ENCODE assay signal across 1 cellular context in genomic region chr11:34105079-34105956, GRCh38.
TF ChIP-seq lines count a peak whose summit lies in the region.

Gene NAT10, plus strand, starts transcription at chr11:34105629. Its CDS starts 2,597 bp downstream, at chr11:34108226.

TF ChIP-seq in HepG2, 621 proteins besides CTCF, POLR2A, EP300 and RAD21 (continued from another document and continues in another):
- TF ChIP-seq, protein P1, sequence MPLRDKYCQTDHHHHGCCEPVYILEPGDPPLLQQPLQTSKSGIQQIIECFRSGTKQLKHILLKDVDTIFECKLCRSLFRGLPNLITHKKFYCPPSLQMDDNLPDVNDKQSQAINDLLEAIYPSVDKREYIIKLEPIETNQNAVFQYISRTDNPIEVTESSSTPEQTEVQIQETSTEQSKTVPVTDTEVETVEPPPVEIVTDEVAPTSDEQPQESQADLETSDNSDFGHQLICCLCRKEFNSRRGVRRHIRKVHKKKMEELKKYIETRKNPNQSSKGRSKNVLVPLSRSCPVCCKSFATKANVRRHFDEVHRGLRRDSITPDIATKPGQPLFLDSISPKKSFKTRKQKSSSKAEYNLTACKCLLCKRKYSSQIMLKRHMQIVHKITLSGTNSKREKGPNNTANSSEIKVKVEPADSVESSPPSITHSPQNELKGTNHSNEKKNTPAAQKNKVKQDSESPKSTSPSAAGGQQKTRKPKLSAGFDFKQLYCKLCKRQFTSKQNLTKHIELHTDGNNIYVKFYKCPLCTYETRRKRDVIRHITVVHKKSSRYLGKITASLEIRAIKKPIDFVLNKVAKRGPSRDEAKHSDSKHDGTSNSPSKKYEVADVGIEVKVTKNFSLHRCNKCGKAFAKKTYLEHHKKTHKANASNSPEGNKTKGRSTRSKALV (CRISPR knock-in tag; IDR thresholded peaks at IDR 0.05): peak; percentile 61; the same call in 1 of the 2 replicates
- TF ChIP-seq RFXAP (CRISPR knock-in tag; IDR thresholded peaks at IDR 0.05; ENCODE audit: borderline replicate concordance): peak; percentile 81
- no peak for TF ChIP-seq MBNL3 (CRISPR knock-in tag; conservative IDR thresholded peaks at IDR 0.05)
- TF ChIP-seq ZBTB3 (CRISPR knock-in tag; IDR thresholded peaks at IDR 0.05; ENCODE audit: borderline replicate concordance, low read depth): no peak
- no peak; the same call in 1 of the 2 replicates for TF ChIP-seq CEBPB (IDR thresholded peaks at IDR 0.05; ENCODE audit: borderline replicate concordance, low read depth, low read length)
- peak; percentile 66 for TF ChIP-seq ZNF138 (CRISPR knock-in tag; IDR thresholded peaks at IDR 0.05; ENCODE audit: low read depth)
- no peak for TF ChIP-seq ZNF235 (CRISPR knock-in tag; IDR thresholded peaks at IDR 0.05; ENCODE audit: borderline replicate concordance)
- TF ChIP-seq YY1 (IDR thresholded peaks at IDR 0.05; ENCODE audit: insufficient read depth, insufficient replicate concordance, low read depth, low read length): peak; percentile 69
- TF ChIP-seq MATR3 (CRISPR knock-in tag; IDR thresholded peaks at IDR 0.05): no peak
- no peak for TF ChIP-seq EZH2 (conservative IDR thresholded peaks at IDR 0.05; ENCODE audit: low read depth, low read length)
- no peak for TF ChIP-seq SIX1 (CRISPR knock-in tag; IDR thresholded peaks at IDR 0.05; ENCODE audit: borderline replicate concordance)
- TF ChIP-seq AGO2 (optimal IDR thresholded peaks at IDR 0.05; ENCODE audit: low read depth, low read length): peak; percentile 95
- peak; percentile 67 for TF ChIP-seq ZKSCAN8 (CRISPR knock-in tag; IDR thresholded peaks at IDR 0.05; ENCODE audit: borderline replicate concordance)
- TF ChIP-seq ONECUT2 (CRISPR knock-in tag; IDR thresholded peaks at IDR 0.05): peak; percentile 6; the same call in 1 of the 2 replicates
- no peak for TF ChIP-seq NFAT5 (CRISPR knock-in tag; IDR thresholded peaks at IDR 0.05)
- TF ChIP-seq ARNT (IDR thresholded peaks at IDR 0.05): no peak
- TF ChIP-seq SPEN (CRISPR knock-in tag; IDR thresholded peaks at IDR 0.05; ENCODE audit: low read depth): peak; percentile 99
- peak; percentile 98; the same call in 1 of the 2 replicates for TF ChIP-seq POLR2AphosphoS2 (IDR thresholded peaks at IDR 0.05; ENCODE audit: low read depth, low read length)
- TF ChIP-seq RFX3 (CRISPR knock-in tag; IDR thresholded peaks at IDR 0.05): no peak
- TF ChIP-seq ZNF124 (CRISPR knock-in tag; IDR thresholded peaks at IDR 0.05): peak; percentile 97
- peak; percentile 64 for TF ChIP-seq ZNF883 (CRISPR knock-in tag; IDR thresholded peaks at IDR 0.05; ENCODE audit: not compliant biosample characterization)
- TF ChIP-seq, protein P2, sequence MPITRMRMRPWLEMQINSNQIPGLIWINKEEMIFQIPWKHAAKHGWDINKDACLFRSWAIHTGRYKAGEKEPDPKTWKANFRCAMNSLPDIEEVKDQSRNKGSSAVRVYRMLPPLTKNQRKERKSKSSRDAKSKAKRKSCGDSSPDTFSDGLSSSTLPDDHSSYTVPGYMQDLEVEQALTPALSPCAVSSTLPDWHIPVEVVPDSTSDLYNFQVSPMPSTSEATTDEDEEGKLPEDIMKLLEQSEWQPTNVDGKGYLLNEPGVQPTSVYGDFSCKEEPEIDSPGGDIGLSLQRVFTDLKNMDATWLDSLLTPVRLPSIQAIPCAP (CRISPR knock-in tag; IDR thresholded peaks at IDR 0.05; ENCODE audit: low read depth): no peak
- no peak for TF ChIP-seq PTBP1 (IDR thresholded peaks at IDR 0.05; ENCODE audit: low read depth, low read length, poor library complexity, severe bottlenecking)
- TF ChIP-seq ZBTB33 (CRISPR knock-in tag; IDR thresholded peaks at IDR 0.05): 0 out of 2 replicates have a peak, but pooled peaks have one; percentile 46
- peak; percentile 91 for TF ChIP-seq ZNF761 (CRISPR knock-in tag; conservative IDR thresholded peaks at IDR 0.05)
- peak; percentile 85 for TF ChIP-seq CBFB (CRISPR knock-in tag; IDR thresholded peaks at IDR 0.05)
- TF ChIP-seq U2AF1 (optimal IDR thresholded peaks at IDR 0.05; ENCODE audit: low read depth, low read length): no peak
- TF ChIP-seq FOXC1 (CRISPR knock-in tag; IDR thresholded peaks at IDR 0.05; ENCODE audit: borderline replicate concordance): peak; percentile 80
- peak; percentile 74; the same call in 1 of the 2 replicates for TF ChIP-seq ZNF225 (CRISPR knock-in tag; IDR thresholded peaks at IDR 0.05)
- TF ChIP-seq SMC3 (IDR thresholded peaks at IDR 0.05; ENCODE audit: low read length): no peak
- peak; percentile 75 for TF ChIP-seq SRSF1 (optimal IDR thresholded peaks at IDR 0.05; ENCODE audit: low read depth, low read length)
- TF ChIP-seq ZNF749 (CRISPR knock-in tag; IDR thresholded peaks at IDR 0.05; ENCODE audit: borderline replicate concordance): no peak; the same call in 1 of the 2 replicates
- TF ChIP-seq ZUFSP (CRISPR knock-in tag; IDR thresholded peaks at IDR 0.05; ENCODE audit: borderline replicate concordance): no peak
- no peak for TF ChIP-seq NCOA5 (CRISPR knock-in tag; IDR thresholded peaks at IDR 0.05)
- TF ChIP-seq ARID3A (IDR thresholded peaks at IDR 0.05; ENCODE audit: low read depth, low read length): no peak
- no peak for TF ChIP-seq ZNF569 (CRISPR knock-in tag; IDR thresholded peaks at IDR 0.05; ENCODE audit: borderline replicate concordance)
- peak; percentile 99 for TF ChIP-seq MAX (IDR thresholded peaks at IDR 0.05)
- TF ChIP-seq NCOR1 (IDR thresholded peaks at IDR 0.05; ENCODE audit: borderline replicate concordance, low read length): no peak
- peak; percentile 86 for TF ChIP-seq ARNTL (CRISPR knock-in tag; IDR thresholded peaks at IDR 0.05)
- TF ChIP-seq ZNF550 (CRISPR knock-in tag; IDR thresholded peaks at IDR 0.05; ENCODE audit: borderline replicate concordance): 0 out of 2 replicates have a peak, but pooled peaks have one; percentile 82
- TF ChIP-seq, protein P3, sequence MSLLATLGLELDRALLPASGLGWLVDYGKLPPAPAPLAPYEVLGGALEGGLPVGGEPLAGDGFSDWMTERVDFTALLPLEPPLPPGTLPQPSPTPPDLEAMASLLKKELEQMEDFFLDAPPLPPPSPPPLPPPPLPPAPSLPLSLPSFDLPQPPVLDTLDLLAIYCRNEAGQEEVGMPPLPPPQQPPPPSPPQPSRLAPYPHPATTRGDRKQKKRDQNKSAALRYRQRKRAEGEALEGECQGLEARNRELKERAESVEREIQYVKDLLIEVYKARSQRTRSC (CRISPR knock-in tag; IDR thresholded peaks at IDR 0.05; ENCODE audit: low read depth): no peak
- TF ChIP-seq NR3C1 (CRISPR knock-in tag; IDR thresholded peaks at IDR 0.05): no peak
- peak; percentile 90 for TF ChIP-seq SALL2 (CRISPR knock-in tag; IDR thresholded peaks at IDR 0.05)
- TF ChIP-seq MIER2 (CRISPR knock-in tag; IDR thresholded peaks at IDR 0.05): peak; percentile 56; the same call in 1 of the 2 replicates
- TF ChIP-seq ZBTB46 (CRISPR knock-in tag; IDR thresholded peaks at IDR 0.05; ENCODE audit: borderline replicate concordance): no peak; the same call in 1 of the 2 replicates
- no peak for TF ChIP-seq ZNF207 (IDR thresholded peaks at IDR 0.05; ENCODE audit: borderline replicate concordance)
- no peak for TF ChIP-seq ZSCAN12 (CRISPR knock-in tag; IDR thresholded peaks at IDR 0.05)
- TF ChIP-seq SIN3B (IDR thresholded peaks at IDR 0.05; ENCODE audit: low read length): peak; percentile 88
- TF ChIP-seq PCBP2 (optimal IDR thresholded peaks at IDR 0.05; ENCODE audit: low read depth, low read length, poor library complexity, severe bottlenecking): no peak
- peak; percentile 71; the same call in 1 of the 2 replicates for TF ChIP-seq ZNF709 (CRISPR knock-in tag; IDR thresholded peaks at IDR 0.05)
- TF ChIP-seq KLF13 (CRISPR knock-in tag; IDR thresholded peaks at IDR 0.05): 0 out of 2 replicates have a peak, but pooled peaks have one; percentile 49
- no peak for TF ChIP-seq ISX (CRISPR knock-in tag; conservative IDR thresholded peaks at IDR 0.05)
- 0 out of 2 replicates have a peak, but pooled peaks have one; percentile 58 for TF ChIP-seq JUN (CRISPR knock-in tag; IDR thresholded peaks at IDR 0.05)
- TF ChIP-seq CEBPG (CRISPR knock-in tag; IDR thresholded peaks at IDR 0.05): peak; percentile 75
- TF ChIP-seq XBP1 (CRISPR knock-in tag; IDR thresholded peaks at IDR 0.05): no peak
- TF ChIP-seq ZSCAN31 (CRISPR knock-in tag; IDR thresholded peaks at IDR 0.05; ENCODE audit: low read depth): peak; percentile 89
- peak; percentile 98 for TF ChIP-seq HOXA3 (CRISPR knock-in tag; IDR thresholded peaks at IDR 0.05)
